ENCODE assay signal across 20 cellular contexts in genomic region chr11:2708757-2709281, GRCh38. TPM values are rescaled to one million over a fixed set of nuclear protein-coding genes. Genes with fewer than 3 reads are reported as not detected.
DNase-seq lines count a peak whose midpoint lies in the region; ATAC-seq and TF ChIP-seq lines count a peak whose summit lies in the region.
"Had no signal": no experiment of that assay in that cellular context is flagged by ENCODE, and none has a peak within 500 bp of the region (broad histone marks: within the 10 kb centered on the region; RNA-seq: fewer than 3 reads in every experiment).

No MANE protein-coding gene starts in this region.

- CTCF ChIA-PET in mammary epithelial cell (lab: Charles Lee; ENCODE audit: low non-redundant PET), result no interaction called here

- H3K4me1 ChIP-seq in breast epithelium, result peaks cover 0 to 3% of the 10 kb centered on the region in 2 donors
- H3K4me1 ChIP-seq in mammary epithelial cell (ENCODE audit: insufficient read depth, low read length), result no peaks in the 10 kb centered on the region
- H3K4me1 ChIP-seq in right cardiac atrium (ENCODE audit: control insufficient read depth, insufficient read depth, low read length), result no peaks in the 10 kb centered on the region
- peaks cover 24% of the 10 kb centered on the region for H3K4me1 ChIP-seq in vagina
- no peaks in the 10 kb centered on the region for H3K4me1 ChIP-seq in prostate gland (replicated peaks)

- H3K9me3 ChIP-seq in breast epithelium (peaks cover 0 to 4% of the 10 kb centered on the region in 2 donors), mammary epithelial cell (replicated peaks; ENCODE audit: insufficient read depth, low read length) (no peaks in the 10 kb centered on the region), right cardiac atrium (ENCODE audit: control insufficient read depth, low read length) (no peaks in the 10 kb centered on the region), vagina (no peaks in the 10 kb centered on the region), prostate gland (no peaks in the 10 kb centered on the region)

- no peaks in the 10 kb centered on the region for H3K79me2 ChIP-seq in mammary epithelial cell (ENCODE audit: insufficient read depth, low read length)

- no peaks in the 10 kb centered on the region for H3K36me3 ChIP-seq in breast epithelium
- no peaks in the 10 kb centered on the region for H3K36me3 ChIP-seq in mammary epithelial cell (ENCODE audit: insufficient read depth, low read length)
- H3K36me3 ChIP-seq in vagina, result no peaks in the 10 kb centered on the region
- no peaks in the 10 kb centered on the region for H3K36me3 ChIP-seq in prostate gland
- H3K36me3 ChIP-seq: SJCRH30 had no signal

- peak overlapping the region; percentile 43 to 81 for H3K27ac ChIP-seq in breast epithelium
- H3K27ac ChIP-seq in mammary epithelial cell (ENCODE audit: insufficient read depth, low read depth, low read length), result no peak overlapping the region
- no peak overlapping the region for H3K27ac ChIP-seq in right cardiac atrium (ENCODE audit: low read length)
- peak overlapping the region; percentile 85 for H3K27ac ChIP-seq in vagina
- H3K27ac ChIP-seq in prostate gland, result no peak overlapping the region
- H3K27ac ChIP-seq: SJCRH30 had no signal

- in situ Hi-C loops in mammary epithelial cell (cut with MboI; ENCODE audit: low sequenced_read_pairs in 2 of 2), result no loop called here

- dilution Hi-C loops in mammary epithelial cell (cut with HindIII; ENCODE audit: low sequenced_read_pairs), result no loop called here

- DNase-seq in breast epithelium (ENCODE audit: low spot score in 2 of 2) (no peak), mammary epithelial cell (no peak), right cardiac atrium (peak; percentile 25 to 63 (median 57)), posterior vena cava (ENCODE audit: low spot score) (peak; percentile 82), vagina (ENCODE audit: extremely low spot score in 2 of 2) (no peak), prostate gland (ENCODE audit: low spot score) (no peak)
- DNase-seq: 8988T; activated CD4-positive, alpha-beta T cell treated with anti-CD3 and anti-CD28 coated beads, Interleukin-2, amount 50 U/mL, for 1 hour; activated naive CD8-positive, alpha-beta T cell treated with anti-CD3 and anti-CD28 coated beads for 36 hours; activated T-cell treated with anti-CD3 and anti-CD28 coated beads, Interleukin-2, amount 50 U/mL, for 1 hour; CD4-positive, CD25-positive, alpha-beta regulatory T cell; hippocampal formation; Karpas-422; left colon; NCI-H345; SJCRH30; stimulated activated naive CD4-positive, alpha-beta T cell had no signal

- H3K9ac ChIP-seq in mammary epithelial cell (ENCODE audit: insufficient read depth, low read length), result no peak overlapping the region

- WGBS in mammary epithelial cell (ENCODE audit: low coverage, missing lambda C conversion rate), result 83% methylated on average over 6 of the region's 14 CpGs
- 57% methylated on average over 14 of the region's 14 CpGs for WGBS in right cardiac atrium
- WGBS in prostate gland, result 57% methylated on average over 14 of the region's 14 CpGs

- peak; percentile 5 to 29 for ATAC-seq in right cardiac atrium
- ATAC-seq in GM19035 (IDR thresholded peaks at IDR 0.05; ENCODE audit: unreplicated experiment), result no peak
- no peak for ATAC-seq in HG03565 (IDR thresholded peaks at IDR 0.05; ENCODE audit: unreplicated experiment)
- ATAC-seq: left colon; natural killer cell treated with Interleukin-12 subunit alpha and Interleukin-12 subunit beta and Interleukin-15 and Interleukin-18, amount 100 ng/mL, for 72 hours had no signal

- no peak for TF ChIP-seq CTCF in breast epithelium (IDR thresholded peaks at IDR 0.05)
- TF ChIP-seq CTCF in mammary epithelial cell (conservative IDR thresholded peaks at IDR 0.05 in 1 of 2, IDR thresholded peaks at IDR 0.05 in 1 of 2; ENCODE audit: extremely low read depth in 1 of 2, insufficient read depth in 1 of 2, low read depth in 1 of 2, low read length in 2 of 2), result no peak
- no peak for TF ChIP-seq CTCF in vagina (IDR thresholded peaks at IDR 0.05)
- TF ChIP-seq CTCF in prostate gland (IDR thresholded peaks at IDR 0.05), result no peak

- BruUV-seq in mammary epithelial cell (replicated peaks; lab: Mats Ljungman, UMichigan), result no TSS peak

- H3K4me2 ChIP-seq in mammary epithelial cell (ENCODE audit: insufficient read depth, low read depth, low read length), result no peak overlapping the region

- H3K27me3 ChIP-seq in breast epithelium (no peaks in the 10 kb centered on the region), mammary epithelial cell (ENCODE audit: insufficient read depth, low read length) (peaks cover 4% of the 10 kb centered on the region), right cardiac atrium (ENCODE audit: control insufficient read depth, insufficient read depth) (no peaks in the 10 kb centered on the region), vagina (no peaks in the 10 kb centered on the region), prostate gland (replicated peaks; ENCODE audit: insufficient read depth) (no peaks in the 10 kb centered on the region)
- H3K27me3 ChIP-seq: SJCRH30 had no signal

- H3K4me3 ChIP-seq in breast epithelium (peak overlapping the region in 1 of 3 donors; percentile 25), mammary epithelial cell (replicated peaks in 1 of 3; ENCODE audit: insufficient read depth in 1 of 3, low read depth in 2 of 3, low read length in 3 of 3) (no peak overlapping the region), right cardiac atrium (ENCODE audit: low read length) (no peak overlapping the region), vagina (peak overlapping the region in 1 of 2 donors; percentile 35), prostate gland (no peak overlapping the region)
- H3K4me3 ChIP-seq: SJCRH30 had no signal

- intact Hi-C loops in breast epithelium (cut with DNase I; ENCODE audit: low total_unique reads) (loop anchor here (10.0 kb wide), 1 partner anchor 176 kb away; the partner anchor contains the start of gene CDKN1C), mammary epithelial cell (cut with micrococcal nuclease) (no loop called here), right cardiac atrium (cut with DNase I) (no loop called here), posterior vena cava (cut with DNase I) (loop anchor here (1.0 to 10.0 kb wide), 2 partner anchors 128 to 176 kb away; partner anchors contain the start of gene CDKN1C (in 1 of the 2)), vagina (cut with DNase I) (no loop called here), prostate gland (cut with DNase I) (no loop called here)

- no peak overlapping the region for H2AFZ ChIP-seq in mammary epithelial cell (ENCODE audit: low read depth, low read length)

- H4K20me1 ChIP-seq in mammary epithelial cell (ENCODE audit: insufficient read depth, low read length), result no peaks in the 10 kb centered on the region

- TF ChIP-seq POLR2A in breast epithelium (IDR thresholded peaks at IDR 0.05), result no peak
- no peak for TF ChIP-seq POLR2A in vagina (IDR thresholded peaks at IDR 0.05)
- TF ChIP-seq POLR2A in prostate gland (IDR thresholded peaks at IDR 0.05), result no peak

RNA-seq across cellular contexts. Expression of gene KCNQ1OT1, which starts 9.0 kb away (rescaled TPM):
- total RNA-seq in breast epithelium (1 to 10 TPM; 2.1 to 5.3 (median 3.6) TPM), mammary epithelial cell (1 to 10 TPM in 1 of 2 donors, under 1 TPM in 1; 0.82 to 1.0 TPM), right cardiac atrium (under 1 TPM; 0.51 to 0.78 (median 0.55) TPM), posterior vena cava (1 to 10 TPM; 1.8 to 3.5 TPM), vagina (3.4 TPM), prostate gland (1 to 10 TPM; 1.0 to 2.1 TPM)
- polyA plus RNA-seq in mammary epithelial cell (0.01 TPM), right cardiac atrium (0.41 TPM)
- 0.67 TPM for polyA minus RNA-seq in mammary epithelial cell

Comparison
In these comparisons a context has a peak if more than half of its experiments do, and no peak if none do; other contexts are left out.
1. H3K27ac ChIP-seq: peak in breast epithelium (2 of 2) and vagina (single experiment); none in mammary epithelial cell (single experiment), right cardiac atrium (single experiment) and prostate gland (0 of 2).
2. intact Hi-C loops: an anchor here in breast epithelium (10.0 kb wide) and posterior vena cava (1.0 to 10.0 kb wide); none called in mammary epithelial cell, right cardiac atrium, vagina and prostate gland.
3. DNase-seq: peak in right cardiac atrium (3 of 3) and posterior vena cava (single experiment); none in breast epithelium (0 of 2), mammary epithelial cell (single experiment), vagina (0 of 2) and prostate gland (single experiment).
4. ATAC-seq: peak in right cardiac atrium (2 of 2); none in GM19035 (single experiment) and HG03565 (single experiment).